ENCODE assay signal across 8 cellular contexts in genomic region chr10:84097787-84098353, GRCh38. TPM values are rescaled to one million over a fixed set of nuclear protein-coding genes. Genes with fewer than 3 reads are reported as not detected.
DNase-seq lines count a peak whose midpoint lies in the region; ATAC-seq and TF ChIP-seq lines count a peak whose summit lies in the region.

No MANE protein-coding gene starts in this region.

- ATAC-seq in HG02642 (IDR thresholded peaks at IDR 0.05; ENCODE audit: poor library complexity, unreplicated experiment) (no peak), HG03342 (IDR thresholded peaks at IDR 0.05; ENCODE audit: unreplicated experiment) (no peak)

- H3K36me3 Mint-ChIP-seq in progenitor cell of endocrine pancreas (ENCODE audit: insufficient read depth) = no peaks in the 10 kb centered on the region

- H3K27ac Mint-ChIP-seq in progenitor cell of endocrine pancreas = no peak overlapping the region

- H3K4me1 Mint-ChIP-seq in progenitor cell of endocrine pancreas (ENCODE audit: low read depth) = peaks cover 4% of the 10 kb centered on the region

- H3K27me3 Mint-ChIP-seq in progenitor cell of endocrine pancreas = peaks cover 6% of the 10 kb centered on the region

- no peaks in the 10 kb centered on the region for H3K9me3 Mint-ChIP-seq in progenitor cell of endocrine pancreas (ENCODE audit: low read depth)

- H3K4me3 Mint-ChIP-seq in progenitor cell of endocrine pancreas (ENCODE audit: low read depth) = no peak overlapping the region

- DNase-seq in NCI-H146 (lab: John Stamatoyannopoulos, UW) (peak; percentile 32), NCI-H146 treated with DMSO at 0.1 percent for 48 hours (lab: John Stamatoyannopoulos, UW; ENCODE audit: unreplicated experiment) (no peak), NCI-H2029 treated with DMSO at 0.1 percent for 48 hours (lab: John Stamatoyannopoulos, UW) (peak; percentile 9), dedifferentiated amniotic fluid mesenchymal stem cell (ENCODE audit: extremely low spot score) (peak; percentile 21), progenitor cell of endocrine pancreas (ENCODE audit: low spot score, unreplicated experiment) (no peak), GF-D8 (lab: John Stamatoyannopoulos, UW) (no peak)

- TF ChIP-seq CTCF in progenitor cell of endocrine pancreas (IDR thresholded peaks at IDR 0.05; ENCODE audit: unreplicated experiment) = peak; percentile 73

RNA-seq across cellular contexts. Expression of gene GHITM, which starts 41.4 kb away (rescaled TPM):
- total RNA-seq in progenitor cell of endocrine pancreas = 99.4 and 105 TPM in 2 replicates

Comparison
In these comparisons a context has a peak if more than half of its experiments do, and no peak if none do; other contexts are left out.
1. DNase-seq: peak in NCI-H146 (single experiment), NCI-H2029 treated with DMSO at 0.1 percent for 48 hours (single experiment) and dedifferentiated amniotic fluid mesenchymal stem cell (single experiment); none in NCI-H146 treated with DMSO at 0.1 percent for 48 hours (single experiment), progenitor cell of endocrine pancreas (single experiment) and GF-D8 (single experiment).